Comparison of ENCODE assay signal across 11 cellular contexts in the genomic region with DNA sequence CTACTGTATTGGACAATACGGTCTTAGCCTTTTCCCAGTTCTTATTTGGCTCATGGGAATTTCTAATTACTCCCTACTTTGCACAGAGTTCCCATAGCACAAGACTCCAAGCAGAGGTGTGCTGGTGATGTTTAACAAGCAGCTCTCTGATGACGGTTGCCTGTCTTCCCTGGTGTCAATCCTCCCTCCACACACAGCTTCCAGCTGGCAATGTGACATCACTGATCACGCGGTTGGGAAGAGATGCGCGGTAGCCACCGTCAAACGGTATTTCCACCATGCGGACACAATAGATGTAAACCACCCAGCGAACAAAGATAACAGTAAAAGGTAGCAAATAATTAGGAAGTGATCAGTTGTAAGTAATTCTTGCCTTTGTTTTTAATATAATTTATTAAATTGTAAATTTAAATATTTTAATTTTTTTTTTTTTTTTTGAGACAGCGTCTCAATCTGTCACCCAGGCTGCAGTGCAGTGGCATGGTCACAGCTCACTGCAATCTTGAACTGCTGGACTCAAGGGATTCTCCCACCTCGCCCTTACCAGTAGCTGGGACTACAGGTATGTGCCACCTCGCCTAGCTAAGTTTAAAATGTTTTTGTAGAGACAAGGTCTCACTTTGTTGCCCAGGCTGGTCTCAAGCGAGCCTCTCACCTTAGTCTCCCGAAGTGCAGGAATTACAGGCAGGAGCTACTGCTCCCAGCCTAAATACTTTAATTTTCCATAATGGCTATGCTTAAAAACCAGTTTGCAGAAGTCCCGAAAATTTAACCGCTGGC. TPM values are rescaled to one million over a fixed set of nuclear protein-coding genes. Genes with fewer than 3 reads are reported as not detected.
DNase-seq lines count a peak whose midpoint lies in the region; ATAC-seq and TF ChIP-seq lines count a peak whose summit lies in the region.
"Had no signal": no experiment of that assay in that cellular context is flagged by ENCODE, and none has a peak within 500 bp of the region (broad histone marks: within the 10 kb centered on the region; RNA-seq: fewer than 3 reads in every experiment).

No MANE protein-coding gene starts in this region.

- H3K4me3 Mint-ChIP-seq in activated T-cell treated with anti-CD3 and anti-CD28 coated beads, Interleukin-2, amount 50 U/mL, for 72 hours, result no peak overlapping the region
- H3K4me3 Mint-ChIP-seq in activated naive CD8-positive, alpha-beta T cell treated with anti-CD3 and anti-CD28 coated beads, Interleukin-2, amount 50 U/mL, for 24 hours, result no peak overlapping the region
- H3K4me3 Mint-ChIP-seq in stimulated activated memory B cell treated with anti-CD40 and anti-IgM and Interleukin-4, amounts not matched to agents 10 μg/mL and 1 μg/mL and 100 μg/mL, for 72 hours, result no peak overlapping the region

- ATAC-seq in activated T-cell treated with anti-CD3 and anti-CD28 coated beads, Interleukin-2, amount 50 U/mL, for 72 hours (replicated peaks in 1 of 2), result no peak
- no peak for ATAC-seq in activated naive CD8-positive, alpha-beta T cell treated with anti-CD3 and anti-CD28 coated beads, Interleukin-2, amount 50 U/mL, for 24 hours
- ATAC-seq in stimulated activated memory B cell treated with anti-CD40 and anti-IgM and Interleukin-4, amounts not matched to agents 10 μg/mL and 1 μg/mL and 100 μg/mL, for 72 hours, result no peak
- ATAC-seq in GM18502 (IDR thresholded peaks at IDR 0.05; ENCODE audit: poor library complexity, unreplicated experiment), result no peak
- ATAC-seq in HG03045 (IDR thresholded peaks at IDR 0.05; ENCODE audit: unreplicated experiment), result no peak

- peaks cover 0 to under 1% of the 10 kb centered on the region in 2 donors for H3K9me3 Mint-ChIP-seq in activated T-cell treated with anti-CD3 and anti-CD28 coated beads, Interleukin-2, amount 50 U/mL, for 72 hours
- H3K9me3 Mint-ChIP-seq in activated naive CD8-positive, alpha-beta T cell treated with anti-CD3 and anti-CD28 coated beads, Interleukin-2, amount 50 U/mL, for 24 hours, result peaks cover under 1% of the 10 kb centered on the region
- no peaks in the 10 kb centered on the region for H3K9me3 Mint-ChIP-seq in stimulated activated memory B cell treated with anti-CD40 and anti-IgM and Interleukin-4, amounts not matched to agents 10 μg/mL and 1 μg/mL and 100 μg/mL, for 72 hours

- peaks cover 22% of the 10 kb centered on the region for H3K36me3 ChIP-seq in OCI-LY1 (ENCODE audit: insufficient read depth, low read length)

- H3K27me3 Mint-ChIP-seq in activated T-cell treated with anti-CD3 and anti-CD28 coated beads, Interleukin-2, amount 50 U/mL, for 72 hours (ENCODE audit: low read depth), result no peaks in the 10 kb centered on the region
- H3K27me3 Mint-ChIP-seq in activated naive CD8-positive, alpha-beta T cell treated with anti-CD3 and anti-CD28 coated beads, Interleukin-2, amount 50 U/mL, for 24 hours, result no peaks in the 10 kb centered on the region
- no peaks in the 10 kb centered on the region for H3K27me3 Mint-ChIP-seq in stimulated activated memory B cell treated with anti-CD40 and anti-IgM and Interleukin-4, amounts not matched to agents 10 μg/mL and 1 μg/mL and 100 μg/mL, for 72 hours

- H3K4me2 ChIP-seq in OCI-LY1 (ENCODE audit: low read length), result peak overlapping the region; percentile 12; the same call in 1 of the 2 replicates

- H3K27ac Mint-ChIP-seq in activated T-cell treated with anti-CD3 and anti-CD28 coated beads, Interleukin-2, amount 50 U/mL, for 72 hours, result peak overlapping the region; percentile 88
- H3K27ac Mint-ChIP-seq in activated naive CD8-positive, alpha-beta T cell treated with anti-CD3 and anti-CD28 coated beads, Interleukin-2, amount 50 U/mL, for 24 hours, result peak overlapping the region; percentile 69
- H3K27ac Mint-ChIP-seq in stimulated activated memory B cell treated with anti-CD40 and anti-IgM and Interleukin-4, amounts not matched to agents 10 μg/mL and 1 μg/mL and 100 μg/mL, for 72 hours, result peak overlapping the region; percentile 75

- H3K27me3 ChIP-seq in OCI-LY1 (ENCODE audit: insufficient read depth, low read length), result no peaks in the 10 kb centered on the region

- H3K9ac ChIP-seq in OCI-LY1 (ENCODE audit: low read length), result no peak overlapping the region; the same call in 1 of the 2 replicates

- peaks cover 15% of the 10 kb centered on the region for H3K4me1 ChIP-seq in OCI-LY1 (ENCODE audit: insufficient read depth, low read length, severe bottlenecking)

- no peak for DNase-seq in activated T-cell treated with anti-CD3 and anti-CD28 coated beads, Interleukin-2, amount 50 U/mL, for 72 hours
- no peak for DNase-seq in activated T-cell treated with anti-CD3 and anti-CD28 coated beads, Interleukin-2, amount 50 U/mL, for 1 hour
- DNase-seq in activated naive CD8-positive, alpha-beta T cell treated with anti-CD3 and anti-CD28 coated beads, Interleukin-2, amount 50 U/mL, for 24 hours, result no peak
- DNase-seq in foreskin fibroblast, result no peak
- DNase-seq: islet precursor cell, NCI-H1930 had no signal

- no peak overlapping the region for H3K27ac ChIP-seq in OCI-LY1 (ENCODE audit: low read depth, low read length, poor library complexity, severe bottlenecking)

- TF ChIP-seq CTCF in OCI-LY1 (IDR thresholded peaks at IDR 0.05; ENCODE audit: low read length), result no peak
- no peak for TF ChIP-seq CTCF in foreskin fibroblast (IDR thresholded peaks at IDR 0.05; ENCODE audit: low read depth, low read length)

- no peaks in the 10 kb centered on the region for H3K9me3 ChIP-seq in OCI-LY1 (ENCODE audit: low read length)

- no peak overlapping the region for H3K4me3 ChIP-seq in OCI-LY1 (ENCODE audit: low read depth, low read length, poor library complexity, severe bottlenecking)
- H3K4me3 ChIP-seq in foreskin fibroblast (ENCODE audit: low read depth in 1 of 2, low read length in 2 of 2), result no peak overlapping the region

- H3K4me1 Mint-ChIP-seq in activated T-cell treated with anti-CD3 and anti-CD28 coated beads, Interleukin-2, amount 50 U/mL, for 72 hours (ENCODE audit: low read depth), result peaks cover 86% of the 10 kb centered on the region
- peaks cover 72% of the 10 kb centered on the region for H3K4me1 Mint-ChIP-seq in activated naive CD8-positive, alpha-beta T cell treated with anti-CD3 and anti-CD28 coated beads, Interleukin-2, amount 50 U/mL, for 24 hours
- peaks cover 34% of the 10 kb centered on the region for H3K4me1 Mint-ChIP-seq in stimulated activated memory B cell treated with anti-CD40 and anti-IgM and Interleukin-4, amounts not matched to agents 10 μg/mL and 1 μg/mL and 100 μg/mL, for 72 hours

- H3K36me3 Mint-ChIP-seq in activated T-cell treated with anti-CD3 and anti-CD28 coated beads, Interleukin-2, amount 50 U/mL, for 72 hours (ENCODE audit: insufficient read depth in 2 of 2), result peaks cover 13 to 50% of the 10 kb centered on the region in 2 donors
- peaks cover 71% of the 10 kb centered on the region for H3K36me3 Mint-ChIP-seq in activated naive CD8-positive, alpha-beta T cell treated with anti-CD3 and anti-CD28 coated beads, Interleukin-2, amount 50 U/mL, for 24 hours (ENCODE audit: low read depth)
- peaks cover 27% of the 10 kb centered on the region for H3K36me3 Mint-ChIP-seq in stimulated activated memory B cell treated with anti-CD40 and anti-IgM and Interleukin-4, amounts not matched to agents 10 μg/mL and 1 μg/mL and 100 μg/mL, for 72 hours

- H2AFZ ChIP-seq in OCI-LY1 (ENCODE audit: low read length), result no peak overlapping the region

- no peaks in the 10 kb centered on the region for H3K9me2 ChIP-seq in OCI-LY1 (ENCODE audit: low read depth, low read length)

- no peaks in the 10 kb centered on the region for H3K79me2 ChIP-seq in OCI-LY1 (ENCODE audit: insufficient read depth, low read length)

- H4K20me1 ChIP-seq in OCI-LY1 (ENCODE audit: insufficient read depth, low read length), result no peaks in the 10 kb centered on the region

- H3F3A ChIP-seq in OCI-LY1 (ENCODE audit: insufficient read depth, low read length), result no peaks in the 10 kb centered on the region

RNA-seq across cellular contexts. Expression of gene IL15RA, which starts 36.3 kb away (rescaled TPM):
- 10 to 100 TPM; 23.7 to 30.0 TPM for total RNA-seq in activated T-cell treated with anti-CD3 and anti-CD28 coated beads, Interleukin-2, amount 50 U/mL, for 72 hours

RNA-seq across cellular contexts. Expression of gene IL2RA, which starts 48.6 kb away (rescaled TPM):
- 1,000 to 10,000 TPM in 1 of 2 donors, 100 to 1,000 TPM in 1; 848 to 1,110 TPM for total RNA-seq in activated T-cell treated with anti-CD3 and anti-CD28 coated beads, Interleukin-2, amount 50 U/mL, for 72 hours
- total RNA-seq: myocyte had no signal
